Comparison of ENCODE assay signal across 10 cellular contexts in the genomic region with DNA sequence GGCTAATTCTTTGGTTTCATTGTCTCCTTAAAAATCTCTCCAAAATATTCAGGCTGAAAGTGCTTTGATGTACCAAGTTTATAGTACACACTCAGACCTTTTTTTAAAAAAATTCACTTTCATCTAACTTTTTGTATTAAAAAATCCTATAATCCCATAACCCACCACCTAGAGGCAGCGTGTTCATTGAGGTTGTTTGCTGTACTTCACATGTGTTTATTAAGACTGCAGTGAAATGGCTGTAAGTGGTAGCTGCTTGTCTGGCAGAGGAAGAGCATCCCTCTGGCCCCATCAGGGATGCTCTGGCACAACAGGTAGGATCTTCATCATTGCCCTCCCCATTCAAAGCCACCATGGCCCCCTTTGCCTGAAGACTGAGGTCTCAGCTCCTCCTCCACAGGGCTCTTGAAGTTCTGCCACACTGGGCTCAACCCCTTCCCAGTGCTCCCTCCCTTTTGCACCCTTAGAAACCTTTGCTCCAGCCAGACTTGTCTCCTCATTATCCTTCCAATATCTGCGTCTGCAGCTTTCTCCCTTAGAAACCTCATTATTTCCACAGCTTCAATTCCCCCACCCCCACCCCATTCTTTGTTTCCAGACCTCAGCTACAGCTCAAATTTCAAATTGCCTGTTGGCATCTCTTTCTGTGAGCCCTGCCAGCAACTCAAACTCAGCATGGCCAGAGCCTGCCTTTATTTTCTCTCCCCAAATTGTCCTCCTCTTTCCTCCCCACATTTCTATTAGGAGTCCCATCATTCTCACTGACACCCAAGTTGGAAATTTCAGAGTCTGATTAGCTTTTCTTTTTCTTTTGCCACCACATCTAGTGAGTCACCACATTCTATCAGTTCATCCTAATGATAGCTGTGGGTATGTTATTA.
DNase-seq lines count a peak whose midpoint lies in the region; ATAC-seq and TF ChIP-seq lines count a peak whose summit lies in the region.
"Had no signal": no experiment of that assay in that cellular context is flagged by ENCODE, and none has a peak within 500 bp of the region (broad histone marks: within the 10 kb centered on the region; RNA-seq: fewer than 3 reads in every experiment).

No MANE protein-coding gene starts in this region.

- H3K36me3 ChIP-seq in cardiac muscle cell: no peaks in the 10 kb centered on the region
- no peaks in the 10 kb centered on the region for H3K36me3 ChIP-seq in left ventricle myocardium inferior
- no peaks in the 10 kb centered on the region for H3K36me3 ChIP-seq in left lung
- H3K36me3 ChIP-seq in aorta (ENCODE audit: control insufficient read depth in 1 of 2, insufficient read depth in 2 of 2, low read length in 1 of 2): no peaks in the 10 kb centered on the region
- H3K36me3 ChIP-seq in stomach: no peaks in the 10 kb centered on the region
- H3K36me3 ChIP-seq: heart left ventricle had no signal

- DNase-seq in cardiac muscle cell (ENCODE audit: low read depth in 1 of 2, low spot score in 1 of 2): peak in 1 of 2 donors; percentile 63
- DNase-seq in left ventricle myocardium inferior: no peak
- peak; percentile 63 for DNase-seq in astrocyte of the cerebellum (ENCODE audit: low read depth)
- no peak for DNase-seq in left lung
- DNase-seq in aorta: no peak
- DNase-seq in stomach: no peak
- no peak for DNase-seq in posterior vena cava (ENCODE audit: low spot score)
- DNase-seq: activated effector memory CD4-positive, alpha-beta T cell treated with Interleukin-2 at 50 U/mL for 16 hours; heart left ventricle had no signal

- WGBS in aorta, 2 donors: 24 to 50% methylated on average over 2 of the region's 2 CpGs
- WGBS in stomach, 5 donors: 25 to 55% (median 49%) methylated on average over 2 of the region's 2 CpGs

- TF ChIP-seq EP300 in stomach (IDR thresholded peaks at IDR 0.05): no peak

- H3K27me3 ChIP-seq in cardiac muscle cell (no peaks in the 10 kb centered on the region), left ventricle myocardium inferior (ENCODE audit: low read depth) (no peaks in the 10 kb centered on the region), left lung (no peaks in the 10 kb centered on the region), aorta (ENCODE audit: control insufficient read depth in 1 of 2, insufficient read depth in 2 of 2, low read length in 1 of 2) (no peaks in the 10 kb centered on the region), stomach (no peaks in the 10 kb centered on the region)
- H3K27me3 ChIP-seq: heart left ventricle had no signal

- ATAC-seq in left lung (peak; percentile 51), aorta (ENCODE audit: low FRiP score) (peak; percentile 51), HG02852 (IDR thresholded peaks at IDR 0.05; ENCODE audit: unreplicated experiment) (no peak)

- TF ChIP-seq CTCF in cardiac muscle cell (IDR thresholded peaks at IDR 0.05; ENCODE audit: low read depth, low read length) (peak; percentile 18), left ventricle myocardium inferior (IDR thresholded peaks at IDR 0.05; ENCODE audit: borderline replicate concordance) (no peak), astrocyte of the cerebellum (IDR thresholded peaks at IDR 0.05; ENCODE audit: low read depth, low read length, missing control alignments) (peak; percentile 26), left lung (IDR thresholded peaks at IDR 0.05) (no peak), stomach (IDR thresholded peaks at IDR 0.05) (no peak)

- H3K4me3 ChIP-seq in cardiac muscle cell: no peak overlapping the region
- H3K4me3 ChIP-seq in left ventricle myocardium inferior: no peak overlapping the region
- H3K4me3 ChIP-seq in astrocyte of the cerebellum (ENCODE audit: low read depth, low read length): no peak overlapping the region
- H3K4me3 ChIP-seq in left lung: no peak overlapping the region
- H3K4me3 ChIP-seq in aorta (ENCODE audit: low read length in 2 of 2): no peak overlapping the region
- no peak overlapping the region for H3K4me3 ChIP-seq in stomach
- H3K4me3 ChIP-seq: heart left ventricle had no signal

- no peak for TF ChIP-seq POLR2A in stomach (IDR thresholded peaks at IDR 0.05)

- H3K4me1 ChIP-seq in cardiac muscle cell (ENCODE audit: low read depth) (no peaks in the 10 kb centered on the region), left ventricle myocardium inferior (peaks cover 19% of the 10 kb centered on the region), left lung (peaks cover 0 to 3% of the 10 kb centered on the region in 2 donors), aorta (ENCODE audit: control insufficient read depth in 1 of 2, insufficient read depth in 2 of 2, low read length in 2 of 2) (peaks cover 0 to 12% of the 10 kb centered on the region in 2 donors), stomach (peaks cover 0 to 13% (median 2%) of the 10 kb centered on the region in 4 donors)

- no peak overlapping the region for H3K27ac ChIP-seq in cardiac muscle cell
- H3K27ac ChIP-seq in left ventricle myocardium inferior (replicated peaks): no peak overlapping the region
- no peak overlapping the region for H3K27ac ChIP-seq in left lung
- no peak overlapping the region for H3K27ac ChIP-seq in aorta (ENCODE audit: low read depth in 1 of 2, low read length in 2 of 2)
- H3K27ac ChIP-seq in stomach: no peak overlapping the region
- H3K27ac ChIP-seq: heart left ventricle had no signal

- H3K9me3 ChIP-seq in cardiac muscle cell (ENCODE audit: low read depth) (no peaks in the 10 kb centered on the region), left ventricle myocardium inferior (replicated peaks) (no peaks in the 10 kb centered on the region), left lung (no peaks in the 10 kb centered on the region), aorta (ENCODE audit: control insufficient read depth, low read length) (no peaks in the 10 kb centered on the region), stomach (no peaks in the 10 kb centered on the region)
- H3K9me3 ChIP-seq: heart left ventricle had no signal

- in situ Hi-C loops in astrocyte of the cerebellum (cut with HindIII; ENCODE audit: low sequenced_read_pairs): loop anchor here (5.0 kb wide), 1 partner anchor 32 kb away; no protein-coding TSS in a partner anchor

- intact Hi-C loops in left ventricle myocardium inferior (cut with micrococcal nuclease): no loop called here
- intact Hi-C loops in left lung (cut with DNase I): no loop called here
- intact Hi-C loops in aorta (cut with DNase I): loop anchor here (10.0 kb wide), 2 partner anchors 140 to 160 kb away; no protein-coding TSS in a partner anchor
- intact Hi-C loops in stomach (cut with DNase I; ENCODE audit: low total_unique reads): no loop called here
- intact Hi-C loops in posterior vena cava (cut with DNase I): loop anchor here (5.0 to 10.0 kb wide), 2 partner anchors 53 to 60 kb away; no protein-coding TSS in a partner anchor

Comparison
In these comparisons a context has a peak if more than half of its experiments do, and no peak if none do; other contexts are left out.
1. CTCF ChIP-seq: peak in cardiac muscle cell (single experiment) and astrocyte of the cerebellum (single experiment); none in left ventricle myocardium inferior (single experiment), left lung (0 of 2) and stomach (0 of 7).
2. intact Hi-C loops: an anchor here in aorta (10.0 kb wide) and posterior vena cava (5.0 to 10.0 kb wide); none called in left ventricle myocardium inferior, left lung and stomach.